ENCODE assay signal across 1 cellular context in genomic region chr19:55676384-55676783, GRCh38.
TF ChIP-seq lines count a peak whose summit lies in the region.

No MANE protein-coding gene starts in this region.

TF ChIP-seq in GM23338, 12 proteins besides CTCF, POLR2A, EP300 and RAD21 (continued from another document):
- TF ChIP-seq ETS1 (IDR thresholded peaks at IDR 0.05), result no peak
- no peak for TF ChIP-seq REST (IDR thresholded peaks at IDR 0.05; ENCODE audit: unreplicated experiment)
- no peak for TF ChIP-seq ZNF331 (CRISPR knock-in tag; IDR thresholded peaks at IDR 0.05; ENCODE audit: low read depth)
